ENCODE assay signal across 35 cellular contexts in genomic region chr9:21525174-21525573, GRCh38. TPM values are rescaled to one million over a fixed set of nuclear protein-coding genes. Genes with fewer than 3 reads are reported as not detected.
"Had no signal": no experiment of that assay in that cellular context is flagged by ENCODE, and none has a peak within 500 bp of the region (broad histone marks: within the 10 kb centered on the region; RNA-seq: fewer than 3 reads in every experiment).

No MANE protein-coding gene starts in this region.

- DNase-seq: activated B cell treated with CpG ODN at 0.5 μM for 24 hours; activated CD4-positive, alpha-beta memory T cell treated with anti-CD3 and anti-CD28 coated beads for 36 hours; activated CD4-positive, alpha-beta T cell treated with anti-CD3 and anti-CD28 coated beads for 4 hours; activated CD4-positive, alpha-beta T cell treated with anti-CD3 and anti-CD28 coated beads, Interleukin-2, amount 10 ng/mL, durations not matched to agents 24 days and 14 days; activated CD4-positive, alpha-beta T cell treated with anti-CD3 and anti-CD28 coated beads, Interleukin-2, amount 50 U/mL, for 1 hour; activated CD4-positive, alpha-beta T cell treated with anti-CD3 and anti-CD28 coated beads, Interleukin-2, amount 50 U/mL, for 4 hours; activated CD4-positive, CD25-positive, alpha-beta regulatory T cell treated with anti-CD3 and anti-CD28 coated beads, Interleukin-2, amount 50 U/mL, for 72 hours; activated CD8-positive, alpha-beta memory T cell treated with anti-CD3 and anti-CD28 coated beads, Interleukin-2, amount 50 U/mL, for 4 hours; activated CD8-positive, alpha-beta T cell treated with anti-CD3 and anti-CD28 coated beads for 36 hours; activated effector memory CD4-positive, alpha-beta T cell treated with anti-CD3 and anti-CD28 coated beads, Interleukin-2, amount 50 U/mL, for 16 hours; activated gamma-delta T cell treated with Interleukin-2 at 50 U/mL for 16 hours; activated naive CD4-positive, alpha-beta T cell; activated naive CD4-positive, alpha-beta T cell treated with anti-CD3 and anti-CD28 coated beads for 36 hours; activated naive CD4-positive, alpha-beta T cell treated with anti-CD3 and anti-CD28 coated beads, Interleukin-2, amount 50 U/mL, for 16 hours; activated naive CD8-positive, alpha-beta T cell treated with anti-CD3 and anti-CD28 coated beads for 36 hours; activated T-cell treated with anti-CD3 and anti-CD28 coated beads for 4 hours; activated T-cell treated with anti-CD3 and anti-CD28 coated beads, Interleukin-2, amount 50 U/mL, for 1 hour; activated T-cell treated with anti-CD3 and anti-CD28 coated beads, Interleukin-2, amount 50 U/mL, for 4 hours; activated T-cell treated with anti-CD3 and anti-CD28 coated beads, Interleukin-2, amount 50 U/mL, for 72 hours; adrenal gland; amniotic stem cell; aorta; body of pancreas; brain microvascular endothelial cell; central memory CD4-positive, alpha-beta T cell; T-helper 2 cell; T-helper 9 cell had no signal

- H3K4me1 ChIP-seq: adrenal gland, body of pancreas, breast epithelium had no signal

- H3K36me3 ChIP-seq: adrenal gland, brain microvascular endothelial cell, breast epithelium had no signal

- ATAC-seq: activated CD8-positive, alpha-beta T cell treated with anti-CD3 and anti-CD28 coated beads for 36 hours; activated naive CD4-positive, alpha-beta T cell treated with anti-CD3 and anti-CD28 coated beads, Interleukin-2, amount 50 U/mL, for 72 hours; activated T-cell treated with anti-CD3 and anti-CD28 coated beads, Interleukin-2, amount 50 U/mL, for 4 hours; activated T-cell treated with anti-CD3 and anti-CD28 coated beads, Interleukin-2, amount 50 U/mL, for 72 hours; activated T-helper 17 cell treated with anti-CD3 and anti-CD28 coated beads, Interleukin-2, amount 50 U/mL, for 72 hours; body of pancreas had no signal

- H3K27me3 ChIP-seq: adrenal gland, body of pancreas, brain microvascular endothelial cell, breast epithelium had no signal

- H3K4me3 ChIP-seq: adrenal gland, body of pancreas, breast epithelium had no signal

- H3K27ac ChIP-seq: adrenal gland, body of pancreas, brain microvascular endothelial cell, breast epithelium, VCaP had no signal

- H3K9me3 ChIP-seq: adrenal gland, body of pancreas had no signal

RNA-seq across cellular contexts. Expression of gene IFNE, which starts 43.1 kb away (rescaled TPM):
- total RNA-seq: activated B cell treated with CpG ODN at 0.5 μM for 24 hours; activated CD4-positive, alpha-beta memory T cell treated with anti-CD3 and anti-CD28 coated beads for 36 hours; activated CD4-positive, alpha-beta T cell treated with anti-CD3 and anti-CD28 coated beads, Interleukin-2, amount 10 ng/mL, durations not matched to agents 24 days and 14 days; activated CD8-positive, alpha-beta memory T cell treated with anti-CD3 and anti-CD28 coated beads for 36 hours; activated CD8-positive, alpha-beta T cell treated with anti-CD3 and anti-CD28 coated beads for 36 hours; activated naive CD4-positive, alpha-beta T cell treated with anti-CD3 and anti-CD28 coated beads for 36 hours; activated naive CD4-positive, alpha-beta T cell treated with anti-CD3 and anti-CD28 coated beads, Interleukin-2, amount 50 U/mL, for 72 hours; activated naive CD8-positive, alpha-beta T cell treated with anti-CD3 and anti-CD28 coated beads for 36 hours; activated T-cell treated with anti-CD3 and anti-CD28 coated beads, Interleukin-2, amount 50 U/mL, for 4 hours; activated T-cell treated with anti-CD3 and anti-CD28 coated beads, Interleukin-2, amount 50 U/mL, for 72 hours; activated T-helper 1 cell treated with anti-CD3 and anti-CD28 coated beads, Interleukin-12 subunit alpha, Interleukin-12 subunit beta, Interleukin-2, Interleukin-4 antibody, amounts not matched to agents 30 ng/mL and 10 ng/mL and 1 ng/mL, durations not matched to agents 14 hours and 24 hours and 36 hours; activated T-helper 17 cell treated with anti-CD3 and anti-CD28 coated beads, Interleukin-2, amount 50 U/mL, for 72 hours; adrenal gland; aorta; cardiac septum; cerebellum had no signal
- polyA plus RNA-seq: adrenal gland, aorta had no signal
